ENCODE assay signal across 20 cellular contexts in genomic region chr17:18201108-18201507, GRCh38.
"Had no signal": no experiment of that assay in that cellular context is flagged by ENCODE, and none has a peak within 500 bp of the region (broad histone marks: within the 10 kb centered on the region; RNA-seq: fewer than 3 reads in every experiment).

No MANE protein-coding gene starts in this region.

- H3K27me3 ChIP-seq: ascending aorta, hepatocyte, neutrophil, pancreas, spleen, thyroid gland had no signal

- H3K9me3 Mint-ChIP-seq: activated T-cell treated with anti-CD3 and anti-CD28 coated beads, Interleukin-2, amount 50 U/mL, for 72 hours; natural killer cell treated with Interleukin-12 subunit alpha and Interleukin-12 subunit beta and Interleukin-15 and Interleukin-18, amount 100 ng/mL, for 72 hours; stimulated activated memory B cell treated with anti-CD40 and anti-IgM and Interleukin-4, amounts not matched to agents 10 μg/mL and 1 μg/mL and 100 μg/mL, for 72 hours; T-cell had no signal

- ATAC-seq: activated CD4-positive, CD25-positive, alpha-beta regulatory T cell treated with anti-CD3 and anti-CD28 coated beads, Interleukin-2, amount 50 U/mL, for 24 hours; activated T-cell treated with anti-CD3 and anti-CD28 coated beads, Interleukin-2, amount 50 U/mL, for 72 hours; natural killer cell treated with Interleukin-12 subunit alpha and Interleukin-12 subunit beta and Interleukin-15 and Interleukin-18, amount 100 ng/mL, for 72 hours; pancreas; stimulated activated memory B cell treated with anti-CD40 and anti-IgM and Interleukin-4, amounts not matched to agents 10 μg/mL and 1 μg/mL and 100 μg/mL, for 72 hours; T-cell had no signal

- H3K27me3 Mint-ChIP-seq: natural killer cell treated with Interleukin-12 subunit alpha and Interleukin-12 subunit beta and Interleukin-15 and Interleukin-18, amount 100 ng/mL, for 72 hours; stimulated activated memory B cell treated with anti-CD40 and anti-IgM and Interleukin-4, amounts not matched to agents 10 μg/mL and 1 μg/mL and 100 μg/mL, for 72 hours; T-cell had no signal

- H3K27ac ChIP-seq: ascending aorta, hepatocyte, neutrophil, pancreas, SK-N-MC, spleen, thyroid gland had no signal

- DNase-seq: activated CD4-positive, alpha-beta T cell treated with anti-CD3 and anti-CD28 coated beads, Interleukin-2, amount 50 U/mL, for 1 hour; activated CD8-positive, alpha-beta memory T cell treated with anti-CD3 and anti-CD28 coated beads, Interleukin-2, amount 50 U/mL, for 4 hours; activated gamma-delta T cell; activated T-cell treated with anti-CD3 and anti-CD28 coated beads, Interleukin-2, amount 50 U/mL, for 72 hours; effector CD4-positive, alpha-beta T cell; left cardiac atrium; pancreas; spleen; stimulated activated CD4-positive, alpha-beta T cell treated with anti-CD3 and anti-CD28 coated beads, Interleukin-4, amount 100 ng/mL, for 4 hours; T-cell; T1000; thyroid gland had no signal

- H3K27ac Mint-ChIP-seq: natural killer cell treated with Interleukin-12 subunit alpha and Interleukin-12 subunit beta and Interleukin-15 and Interleukin-18, amount 100 ng/mL, for 72 hours; stimulated activated memory B cell treated with anti-CD40 and anti-IgM and Interleukin-4, amounts not matched to agents 10 μg/mL and 1 μg/mL and 100 μg/mL, for 72 hours had no signal

- H3K9me3 ChIP-seq: ascending aorta, neutrophil, pancreas, spleen, thyroid gland had no signal

- H3K4me3 Mint-ChIP-seq: activated T-cell treated with anti-CD3 and anti-CD28 coated beads, Interleukin-2, amount 50 U/mL, for 72 hours; natural killer cell treated with Interleukin-12 subunit alpha and Interleukin-12 subunit beta and Interleukin-15 and Interleukin-18, amount 100 ng/mL, for 72 hours; stimulated activated memory B cell treated with anti-CD40 and anti-IgM and Interleukin-4, amounts not matched to agents 10 μg/mL and 1 μg/mL and 100 μg/mL, for 72 hours; T-cell had no signal

- H3K4me3 ChIP-seq: ascending aorta, hepatocyte, lung, pancreas, SK-N-MC, spleen, thyroid gland had no signal

- H3K4me1 ChIP-seq: pancreas had no signal
